ENCODE assay signal across 1 cellular context in the genomic region with DNA sequence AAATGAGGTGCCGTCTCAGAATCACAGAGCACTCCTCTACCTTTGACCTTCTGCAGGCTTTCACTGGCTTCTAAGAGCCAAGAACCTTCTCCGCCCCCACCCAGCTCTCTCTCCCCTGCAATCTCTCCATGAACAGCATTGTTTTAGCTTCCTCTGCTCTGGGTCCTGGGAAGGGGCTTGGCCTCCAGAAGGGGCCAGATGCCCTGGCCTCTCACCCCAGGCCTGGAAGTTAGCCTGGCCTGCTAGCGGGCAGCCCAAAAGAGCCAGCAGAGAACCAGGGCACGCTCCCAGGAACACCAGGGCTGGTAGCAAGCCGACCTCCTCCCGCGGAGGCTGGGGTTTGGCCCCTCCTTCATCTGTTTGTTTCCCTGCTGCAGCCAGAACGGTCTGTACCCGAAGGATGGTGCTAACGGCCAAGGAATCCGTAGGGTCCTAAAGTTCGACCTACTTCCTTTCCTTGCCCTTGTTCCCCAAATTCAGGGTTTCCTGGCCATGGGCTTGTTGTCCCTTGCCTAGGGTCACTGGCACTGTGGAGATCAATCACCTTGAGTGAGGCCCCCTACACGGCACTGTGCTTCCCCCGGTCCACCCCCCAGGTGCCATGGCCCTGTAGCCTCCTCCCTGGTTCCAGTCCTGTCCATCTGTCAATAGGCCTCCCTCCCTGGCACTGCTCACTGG.
TF ChIP-seq lines count a peak whose summit lies in the region.

No MANE protein-coding gene starts in this region.

TF ChIP-seq in K562, 482 proteins besides CTCF, POLR2A, EP300 and RAD21 (continued from another document and continues in another):
- TF ChIP-seq, protein P1, sequence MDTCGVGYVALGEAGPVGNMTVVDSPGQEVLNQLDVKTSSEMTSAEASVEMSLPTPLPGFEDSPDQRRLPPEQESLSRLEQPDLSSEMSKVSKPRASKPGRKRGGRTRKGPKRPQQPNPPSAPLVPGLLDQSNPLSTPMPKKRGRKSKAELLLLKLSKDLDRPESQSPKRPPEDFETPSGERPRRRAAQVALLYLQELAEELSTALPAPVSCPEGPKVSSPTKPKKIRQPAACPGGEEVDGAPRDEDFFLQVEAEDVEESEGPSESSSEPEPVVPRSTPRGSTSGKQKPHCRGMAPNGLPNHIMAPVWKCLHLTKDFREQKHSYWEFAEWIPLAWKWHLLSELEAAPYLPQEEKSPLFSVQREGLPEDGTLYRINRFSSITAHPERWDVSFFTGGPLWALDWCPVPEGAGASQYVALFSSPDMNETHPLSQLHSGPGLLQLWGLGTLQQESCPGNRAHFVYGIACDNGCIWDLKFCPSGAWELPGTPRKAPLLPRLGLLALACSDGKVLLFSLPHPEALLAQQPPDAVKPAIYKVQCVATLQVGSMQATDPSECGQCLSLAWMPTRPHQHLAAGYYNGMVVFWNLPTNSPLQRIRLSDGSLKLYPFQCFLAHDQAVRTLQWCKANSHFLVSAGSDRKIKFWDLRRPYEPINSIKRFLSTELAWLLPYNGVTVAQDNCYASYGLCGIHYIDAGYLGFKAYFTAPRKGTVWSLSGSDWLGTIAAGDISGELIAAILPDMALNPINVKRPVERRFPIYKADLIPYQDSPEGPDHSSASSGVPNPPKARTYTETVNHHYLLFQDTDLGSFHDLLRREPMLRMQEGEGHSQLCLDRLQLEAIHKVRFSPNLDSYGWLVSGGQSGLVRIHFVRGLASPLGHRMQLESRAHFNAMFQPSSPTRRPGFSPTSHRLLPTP (IDR thresholded peaks at IDR 0.05; ENCODE audit: borderline replicate concordance, extremely low read depth, insufficient read length) = no peak
- no peak for TF ChIP-seq ZNF253 (CRISPR knock-in tag; conservative IDR thresholded peaks at IDR 0.05)
- TF ChIP-seq TCF3 (CRISPR knock-in tag; IDR thresholded peaks at IDR 0.05) = 0 out of 2 replicates have a peak, but pooled peaks have one; percentile 3
- TF ChIP-seq, protein P2, sequence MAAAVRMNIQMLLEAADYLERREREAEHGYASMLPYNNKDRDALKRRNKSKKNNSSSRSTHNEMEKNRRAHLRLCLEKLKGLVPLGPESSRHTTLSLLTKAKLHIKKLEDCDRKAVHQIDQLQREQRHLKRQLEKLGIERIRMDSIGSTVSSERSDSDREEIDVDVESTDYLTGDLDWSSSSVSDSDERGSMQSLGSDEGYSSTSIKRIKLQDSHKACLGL (CRISPR knock-in tag; IDR thresholded peaks at IDR 0.05; ENCODE audit: borderline replicate concordance, poor library complexity, severe bottlenecking) = no peak
- no peak for TF ChIP-seq ZNF174 (CRISPR knock-in tag; IDR thresholded peaks at IDR 0.05)
- 0 out of 4 replicates have a peak, but pooled peaks of 1 of the 2 experiments have one; percentile 61 for TF ChIP-seq ARNT (IDR thresholded peaks at IDR 0.05)
- no peak for TF ChIP-seq STAT5A (IDR thresholded peaks at IDR 0.05; ENCODE audit: borderline replicate concordance, low read length)
- TF ChIP-seq, protein P3, sequence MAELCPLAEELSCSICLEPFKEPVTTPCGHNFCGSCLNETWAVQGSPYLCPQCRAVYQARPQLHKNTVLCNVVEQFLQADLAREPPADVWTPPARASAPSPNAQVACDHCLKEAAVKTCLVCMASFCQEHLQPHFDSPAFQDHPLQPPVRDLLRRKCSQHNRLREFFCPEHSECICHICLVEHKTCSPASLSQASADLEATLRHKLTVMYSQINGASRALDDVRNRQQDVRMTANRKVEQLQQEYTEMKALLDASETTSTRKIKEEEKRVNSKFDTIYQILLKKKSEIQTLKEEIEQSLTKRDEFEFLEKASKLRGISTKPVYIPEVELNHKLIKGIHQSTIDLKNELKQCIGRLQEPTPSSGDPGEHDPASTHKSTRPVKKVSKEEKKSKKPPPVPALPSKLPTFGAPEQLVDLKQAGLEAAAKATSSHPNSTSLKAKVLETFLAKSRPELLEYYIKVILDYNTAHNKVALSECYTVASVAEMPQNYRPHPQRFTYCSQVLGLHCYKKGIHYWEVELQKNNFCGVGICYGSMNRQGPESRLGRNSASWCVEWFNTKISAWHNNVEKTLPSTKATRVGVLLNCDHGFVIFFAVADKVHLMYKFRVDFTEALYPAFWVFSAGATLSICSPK (IDR thresholded peaks at IDR 0.05; ENCODE audit: borderline replicate concordance) = no peak
- TF ChIP-seq, protein P4, sequence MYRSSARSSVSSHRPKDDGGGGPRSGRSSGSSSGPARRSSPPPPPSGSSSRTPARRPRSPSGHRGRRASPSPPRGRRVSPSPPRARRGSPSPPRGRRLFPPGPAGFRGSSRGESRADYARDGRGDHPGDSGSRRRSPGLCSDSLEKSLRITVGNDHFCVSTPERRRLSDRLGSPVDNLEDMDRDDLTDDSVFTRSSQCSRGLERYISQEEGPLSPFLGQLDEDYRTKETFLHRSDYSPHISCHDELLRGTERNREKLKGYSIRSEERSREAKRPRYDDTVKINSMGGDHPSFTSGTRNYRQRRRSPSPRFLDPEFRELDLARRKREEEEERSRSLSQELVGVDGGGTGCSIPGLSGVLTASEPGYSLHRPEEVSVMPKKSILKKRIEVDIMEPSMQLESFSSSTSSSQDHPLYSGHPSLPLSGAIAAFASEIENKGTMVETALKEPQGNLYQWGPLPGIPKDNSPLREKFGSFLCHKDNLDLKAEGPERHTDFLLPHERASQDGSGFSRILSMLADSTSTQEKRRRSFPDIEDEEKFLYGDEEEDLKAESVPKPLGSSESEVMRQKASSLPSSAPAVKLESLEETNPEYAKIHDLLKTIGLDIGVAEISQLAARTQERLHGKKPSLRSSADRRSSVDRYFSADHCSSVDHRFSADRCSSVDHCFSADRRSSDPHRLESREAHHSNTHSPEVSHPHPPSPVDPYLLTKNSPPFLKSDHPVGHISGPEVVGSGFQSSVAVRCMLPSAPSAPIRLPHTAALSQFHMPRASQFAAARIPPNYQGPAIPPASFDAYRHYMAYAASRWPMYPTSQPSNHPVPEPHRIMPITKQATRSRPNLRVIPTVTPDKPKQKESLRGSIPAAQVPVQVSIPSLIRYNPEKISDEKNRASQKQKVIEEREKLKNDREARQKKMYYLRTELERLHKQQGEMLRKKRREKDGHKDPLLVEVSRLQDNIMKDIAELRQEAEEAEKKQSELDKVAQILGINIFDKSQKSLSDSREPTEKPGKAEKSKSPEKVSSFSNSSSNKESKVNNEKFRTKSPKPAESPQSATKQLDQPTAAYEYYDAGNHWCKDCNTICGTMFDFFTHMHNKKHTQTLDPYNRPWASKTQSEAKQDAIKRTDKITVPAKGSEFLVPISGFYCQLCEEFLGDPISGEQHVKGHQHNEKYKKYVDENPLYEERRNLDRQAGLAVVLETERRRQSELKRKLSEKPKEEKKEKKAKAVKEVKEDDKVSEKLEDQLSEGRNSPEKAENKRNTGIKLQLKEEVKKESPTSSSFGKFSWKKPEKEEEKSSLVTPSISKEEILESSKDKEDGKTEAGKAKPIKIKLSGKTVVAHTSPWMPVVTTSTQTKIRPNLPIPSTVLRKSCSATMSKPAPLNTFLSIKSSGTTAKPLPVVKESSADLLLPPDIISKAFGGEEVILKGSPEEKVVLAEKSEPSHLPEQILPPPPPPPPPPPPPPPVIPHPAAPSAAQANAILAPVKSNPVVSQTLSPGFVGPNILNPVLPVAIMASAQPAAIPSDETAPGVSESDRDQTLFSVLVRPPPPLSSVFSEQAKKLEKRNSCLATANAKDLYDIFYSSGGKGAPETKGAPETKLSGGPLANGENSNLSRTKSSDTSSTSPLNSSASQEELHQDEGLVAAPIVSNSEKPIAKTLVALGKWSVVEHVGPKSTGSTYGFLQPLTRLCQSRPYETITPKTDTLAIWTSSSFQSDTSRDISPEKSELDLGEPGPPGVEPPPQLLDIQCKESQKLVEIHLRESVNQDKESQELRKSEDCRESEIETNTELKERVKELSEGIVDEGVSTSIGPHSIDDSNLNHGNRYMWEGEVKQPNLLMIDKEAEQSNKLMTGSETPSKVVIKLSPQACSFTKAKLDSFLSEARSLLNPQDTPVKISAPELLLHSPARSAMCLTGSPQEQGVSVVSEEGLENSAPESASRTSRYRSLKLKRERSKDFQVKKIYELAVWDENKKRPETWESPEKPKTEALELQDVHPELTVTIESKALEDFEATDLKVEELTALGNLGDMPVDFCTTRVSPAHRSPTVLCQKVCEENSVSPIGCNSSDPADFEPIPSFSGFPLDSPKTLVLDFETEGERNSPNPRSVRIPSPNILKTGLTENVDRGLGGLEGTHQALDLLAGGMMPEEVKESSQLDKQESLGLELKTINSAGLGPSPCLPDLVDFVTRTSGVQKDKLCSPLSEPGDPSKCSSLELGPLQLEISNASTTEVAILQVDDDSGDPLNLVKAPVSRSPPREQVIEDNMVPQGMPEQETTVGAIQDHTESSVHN (IDR thresholded peaks at IDR 0.05; ENCODE audit: borderline replicate concordance in 1 of 2, low read depth in 1 of 2) = no peak
- no peak for TF ChIP-seq PHTF2 (CRISPR knock-in tag; IDR thresholded peaks at IDR 0.05)
- TF ChIP-seq KAT7 (CRISPR knock-in tag; IDR thresholded peaks at IDR 0.05; ENCODE audit: borderline replicate concordance) = 0 out of 2 replicates have a peak, but pooled peaks have one; percentile 45
- no peak for TF ChIP-seq MAFG (tag; conservative IDR thresholded peaks at IDR 0.05)
- TF ChIP-seq, protein P5, sequence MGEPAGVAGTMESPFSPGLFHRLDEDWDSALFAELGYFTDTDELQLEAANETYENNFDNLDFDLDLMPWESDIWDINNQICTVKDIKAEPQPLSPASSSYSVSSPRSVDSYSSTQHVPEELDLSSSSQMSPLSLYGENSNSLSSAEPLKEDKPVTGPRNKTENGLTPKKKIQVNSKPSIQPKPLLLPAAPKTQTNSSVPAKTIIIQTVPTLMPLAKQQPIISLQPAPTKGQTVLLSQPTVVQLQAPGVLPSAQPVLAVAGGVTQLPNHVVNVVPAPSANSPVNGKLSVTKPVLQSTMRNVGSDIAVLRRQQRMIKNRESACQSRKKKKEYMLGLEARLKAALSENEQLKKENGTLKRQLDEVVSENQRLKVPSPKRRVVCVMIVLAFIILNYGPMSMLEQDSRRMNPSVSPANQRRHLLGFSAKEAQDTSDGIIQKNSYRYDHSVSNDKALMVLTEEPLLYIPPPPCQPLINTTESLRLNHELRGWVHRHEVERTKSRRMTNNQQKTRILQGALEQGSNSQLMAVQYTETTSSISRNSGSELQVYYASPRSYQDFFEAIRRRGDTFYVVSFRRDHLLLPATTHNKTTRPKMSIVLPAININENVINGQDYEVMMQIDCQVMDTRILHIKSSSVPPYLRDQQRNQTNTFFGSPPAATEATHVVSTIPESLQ (CRISPR knock-in tag; IDR thresholded peaks at IDR 0.05) = no peak
- TF ChIP-seq FOXA3 (CRISPR knock-in tag; conservative IDR thresholded peaks at IDR 0.05 in 1 of 2, IDR thresholded peaks at IDR 0.05 in 1 of 2) = no peak
- TF ChIP-seq, protein P6, sequence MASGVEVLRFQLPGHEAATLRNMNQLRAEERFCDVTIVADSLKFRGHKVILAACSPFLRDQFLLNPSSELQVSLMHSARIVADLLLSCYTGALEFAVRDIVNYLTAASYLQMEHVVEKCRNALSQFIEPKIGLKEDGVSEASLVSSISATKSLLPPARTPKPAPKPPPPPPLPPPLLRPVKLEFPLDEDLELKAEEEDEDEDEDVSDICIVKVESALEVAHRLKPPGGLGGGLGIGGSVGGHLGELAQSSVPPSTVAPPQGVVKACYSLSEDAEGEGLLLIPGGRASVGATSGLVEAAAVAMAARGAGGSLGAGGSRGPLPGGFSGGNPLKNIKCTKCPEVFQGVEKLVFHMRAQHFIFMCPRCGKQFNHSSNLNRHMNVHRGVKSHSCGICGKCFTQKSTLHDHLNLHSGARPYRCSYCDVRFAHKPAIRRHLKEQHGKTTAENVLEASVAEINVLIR (CRISPR knock-in tag; IDR thresholded peaks at IDR 0.05) = no peak
- TF ChIP-seq, protein P7, sequence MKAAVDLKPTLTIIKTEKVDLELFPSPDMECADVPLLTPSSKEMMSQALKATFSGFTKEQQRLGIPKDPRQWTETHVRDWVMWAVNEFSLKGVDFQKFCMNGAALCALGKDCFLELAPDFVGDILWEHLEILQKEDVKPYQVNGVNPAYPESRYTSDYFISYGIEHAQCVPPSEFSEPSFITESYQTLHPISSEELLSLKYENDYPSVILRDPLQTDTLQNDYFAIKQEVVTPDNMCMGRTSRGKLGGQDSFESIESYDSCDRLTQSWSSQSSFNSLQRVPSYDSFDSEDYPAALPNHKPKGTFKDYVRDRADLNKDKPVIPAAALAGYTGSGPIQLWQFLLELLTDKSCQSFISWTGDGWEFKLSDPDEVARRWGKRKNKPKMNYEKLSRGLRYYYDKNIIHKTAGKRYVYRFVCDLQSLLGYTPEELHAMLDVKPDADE (conservative IDR thresholded peaks at IDR 0.05; ENCODE audit: control insufficient read depth, low read depth, low read length) = peak; percentile 54; the same call in 1 of the 2 replicates
- peak; percentile 76; the same call in 1 of the 2 replicates for TF ChIP-seq NBN (IDR thresholded peaks at IDR 0.05; ENCODE audit: low read depth)
- 0 out of 2 replicates have a peak, but pooled peaks have one; percentile 44 for TF ChIP-seq ZNF165 (CRISPR knock-in tag; IDR thresholded peaks at IDR 0.05; ENCODE audit: borderline replicate concordance)
- no peak; the same call in 1 of the 2 replicates for TF ChIP-seq GABPB1 (CRISPR knock-in tag; IDR thresholded peaks at IDR 0.05)
- no peak for TF ChIP-seq MTA2 (IDR thresholded peaks at IDR 0.05; ENCODE audit: low read depth)
- TF ChIP-seq CXXC5 (CRISPR knock-in tag; IDR thresholded peaks at IDR 0.05) = peak; percentile 58
- 0 out of 2 replicates have a peak, but pooled peaks have one; percentile 54 for TF ChIP-seq GATAD2B (IDR thresholded peaks at IDR 0.05; ENCODE audit: borderline replicate concordance)
- no peak for TF ChIP-seq SLC30A9 (CRISPR knock-in tag; IDR thresholded peaks at IDR 0.05)
- TF ChIP-seq SP2 (IDR thresholded peaks at IDR 0.05; ENCODE audit: extremely low read depth, low read depth, low read length, poor library complexity, severe bottlenecking) = no peak
- TF ChIP-seq ZNF12 (CRISPR knock-in tag; IDR thresholded peaks at IDR 0.05) = no peak
- no peak for TF ChIP-seq PTRF (tag; IDR thresholded peaks at IDR 0.05)
- peak; percentile 7 for TF ChIP-seq ZFP36 (IDR thresholded peaks at IDR 0.05; ENCODE audit: low read depth, low read length, partially characterized antibody)
- TF ChIP-seq, protein P8, sequence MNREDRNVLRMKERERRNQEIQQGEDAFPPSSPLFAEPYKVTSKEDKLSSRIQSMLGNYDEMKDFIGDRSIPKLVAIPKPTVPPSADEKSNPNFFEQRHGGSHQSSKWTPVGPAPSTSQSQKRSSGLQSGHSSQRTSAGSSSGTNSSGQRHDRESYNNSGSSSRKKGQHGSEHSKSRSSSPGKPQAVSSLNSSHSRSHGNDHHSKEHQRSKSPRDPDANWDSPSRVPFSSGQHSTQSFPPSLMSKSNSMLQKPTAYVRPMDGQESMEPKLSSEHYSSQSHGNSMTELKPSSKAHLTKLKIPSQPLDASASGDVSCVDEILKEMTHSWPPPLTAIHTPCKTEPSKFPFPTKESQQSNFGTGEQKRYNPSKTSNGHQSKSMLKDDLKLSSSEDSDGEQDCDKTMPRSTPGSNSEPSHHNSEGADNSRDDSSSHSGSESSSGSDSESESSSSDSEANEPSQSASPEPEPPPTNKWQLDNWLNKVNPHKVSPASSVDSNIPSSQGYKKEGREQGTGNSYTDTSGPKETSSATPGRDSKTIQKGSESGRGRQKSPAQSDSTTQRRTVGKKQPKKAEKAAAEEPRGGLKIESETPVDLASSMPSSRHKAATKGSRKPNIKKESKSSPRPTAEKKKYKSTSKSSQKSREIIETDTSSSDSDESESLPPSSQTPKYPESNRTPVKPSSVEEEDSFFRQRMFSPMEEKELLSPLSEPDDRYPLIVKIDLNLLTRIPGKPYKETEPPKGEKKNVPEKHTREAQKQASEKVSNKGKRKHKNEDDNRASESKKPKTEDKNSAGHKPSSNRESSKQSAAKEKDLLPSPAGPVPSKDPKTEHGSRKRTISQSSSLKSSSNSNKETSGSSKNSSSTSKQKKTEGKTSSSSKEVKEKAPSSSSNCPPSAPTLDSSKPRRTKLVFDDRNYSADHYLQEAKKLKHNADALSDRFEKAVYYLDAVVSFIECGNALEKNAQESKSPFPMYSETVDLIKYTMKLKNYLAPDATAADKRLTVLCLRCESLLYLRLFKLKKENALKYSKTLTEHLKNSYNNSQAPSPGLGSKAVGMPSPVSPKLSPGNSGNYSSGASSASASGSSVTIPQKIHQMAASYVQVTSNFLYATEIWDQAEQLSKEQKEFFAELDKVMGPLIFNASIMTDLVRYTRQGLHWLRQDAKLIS (CRISPR knock-in tag; IDR thresholded peaks at IDR 0.05) = 0 out of 2 replicates have a peak, but pooled peaks have one; percentile 31
- no peak for TF ChIP-seq ZNF561 (CRISPR knock-in tag; conservative IDR thresholded peaks at IDR 0.05)
- TF ChIP-seq ZFPM2 (CRISPR knock-in tag; IDR thresholded peaks at IDR 0.05) = no peak
